Comparison of ENCODE assay signal across 9 cellular contexts in genomic region chr6:46130665-46131064, GRCh38. TPM values are rescaled to one million over a fixed set of nuclear protein-coding genes. Genes with fewer than 3 reads are reported as not detected.
A peak's percentile ranks its signal among the peaks of the same experiment; 100 is the strongest.
DNase-seq lines count a peak whose midpoint lies in the region; ATAC-seq, FAIRE-seq and TF ChIP-seq lines count a peak whose summit lies in the region.
"Had no signal": no experiment of that assay in that cellular context is flagged by ENCODE, and none has a peak within 500 bp of the region (broad histone marks: within the 10 kb centered on the region; RNA-seq: fewer than 3 reads in every experiment).

No MANE protein-coding gene starts in this region.

- peak; percentile 58 for ATAC-seq in sciatic nerve
- ATAC-seq in HG03108 (IDR thresholded peaks at IDR 0.05; ENCODE audit: unreplicated experiment) = no peak
- ATAC-seq in GM21786 (IDR thresholded peaks at IDR 0.05; ENCODE audit: unreplicated experiment) = no peak
- no peak for ATAC-seq in GM18861 (IDR thresholded peaks at IDR 0.05; ENCODE audit: unreplicated experiment)

- TF ChIP-seq POLR2A in GM12891 (IDR thresholded peaks at IDR 0.05; ENCODE audit: low read depth, low read length) = no peak
- TF ChIP-seq POLR2A in erythroblast (IDR thresholded peaks at IDR 0.05; ENCODE audit: low read length) = no peak

- intact Hi-C loops in sciatic nerve (cut with DNase I) = no loop called here

- DNase-seq in GM12891 (ENCODE audit: insufficient read length, low spot score) (no peak), NOMO-1 treated with dmso at 0.1 percent for 144 hours (lab: John Stamatoyannopoulos, UW; ENCODE audit: unreplicated experiment) (peak; percentile 54), erythroblast (lab: John Stamatoyannopoulos, UW) (peak; percentile 36 to 48), sciatic nerve (ENCODE audit: low spot score) (no peak)
- no peak for DNase-seq in stimulated activated CD4-positive, alpha-beta T cell treated with anti-CD3 and anti-CD28 coated beads, Interleukin-15, amount 100 ng/mL, for 24 hours

- peak; percentile 52 for FAIRE-seq in GM12891 (lab: Jason Lieb, UNC)

TF ChIP-seq in GM12891, 5 proteins besides CTCF, POLR2A, EP300 and RAD21:
- TF ChIP-seq POLR2AphosphoS5 (IDR thresholded peaks at IDR 0.05; ENCODE audit: low read depth, low read length) (no peak), TAF1 (IDR thresholded peaks at IDR 0.05; ENCODE audit: low read depth, low read length) (no peak), POU2F2 (IDR thresholded peaks at IDR 0.05; ENCODE audit: low read depth, low read length) (no peak), SPI1 (IDR thresholded peaks at IDR 0.05; ENCODE audit: low read depth, low read length) (no peak), PAX5 (IDR thresholded peaks at IDR 0.05; ENCODE audit: insufficient read depth, low read length, severe bottlenecking) (no peak)

RNA-seq across cellular contexts. Expression of gene ENPP4, which starts 0.9 kb away (rescaled TPM):
- 2.9 TPM for polyA plus RNA-seq in GM12891 (2012; ENCODE audit: low read depth, missing spikeins)
- total RNA-seq in sciatic nerve = 22.0 TPM

RNA-seq across cellular contexts. Expression of gene ENPP5, which starts 40.1 kb away (rescaled TPM):
- 0.41 TPM for polyA plus RNA-seq in GM12891 (2012; ENCODE audit: low read depth, missing spikeins)
- 1.9 TPM for total RNA-seq in sciatic nerve
- total RNA-seq: T-helper 2 cell treated with Interferon-gamma antibody and Interleukin-4, amounts not matched to agents 100 ng/mL and 5 ng/mL, for 36 hours had no signal

Comparison
In these comparisons a context has a peak if more than half of its experiments do, and no peak if none do; other contexts are left out.
1. DNase-seq: peak in NOMO-1 treated with dmso at 0.1 percent for 144 hours (single experiment) and erythroblast (2 of 2); none in GM12891 (single experiment), sciatic nerve (single experiment) and stimulated activated CD4-positive, alpha-beta T cell treated with anti-CD3 and anti-CD28 coated beads, Interleukin-15, amount 100 ng/mL, for 24 hours (single experiment).